In the genomic region with DNA sequence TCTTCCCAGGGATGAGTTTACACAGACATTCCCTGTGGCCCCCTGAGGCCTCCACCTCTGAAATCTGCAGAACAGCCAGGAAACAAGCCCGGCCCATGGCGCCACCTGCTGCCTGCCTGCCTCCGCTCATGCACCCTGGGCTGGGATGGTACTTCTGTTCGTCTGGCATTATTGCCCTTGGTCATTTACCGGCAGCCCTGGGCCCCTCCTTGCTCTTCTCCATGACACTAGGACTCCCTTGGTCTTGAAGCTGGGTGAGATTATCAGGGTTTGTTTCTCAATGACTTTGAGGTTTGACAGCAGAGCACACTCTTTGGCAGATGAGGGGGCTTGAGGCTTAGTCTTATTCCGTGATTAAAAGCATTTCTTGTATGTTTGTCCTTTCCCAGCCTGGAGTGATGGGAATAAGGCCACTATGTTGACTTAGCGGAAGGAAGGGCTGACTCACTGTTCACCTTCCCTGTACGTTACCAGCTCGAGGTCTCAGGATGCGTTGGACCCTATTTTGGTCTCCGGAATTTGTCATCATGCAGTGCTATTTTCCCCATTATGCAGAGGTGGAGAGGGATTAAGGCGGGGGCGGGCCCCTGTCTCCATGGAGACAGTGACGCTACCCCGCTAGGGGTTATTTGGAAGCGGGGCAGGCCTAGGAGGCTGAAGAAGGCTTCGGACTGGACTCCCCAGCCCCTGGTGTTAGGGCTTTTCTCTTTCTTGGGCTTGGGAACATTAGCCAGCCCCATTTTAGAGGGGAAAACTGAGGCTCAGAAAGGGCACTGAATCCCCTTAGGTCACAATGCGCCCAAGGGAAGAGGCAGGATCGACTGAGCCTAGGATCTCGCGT, we compare ENCODE assay signal across 8 cellular contexts.
DNase-seq lines count a peak whose midpoint lies in the region; ATAC-seq lines count a peak whose summit lies in the region.

No MANE protein-coding gene starts in this region.

- peak overlapping the region; percentile 77 for H3K4me3 ChIP-seq in GM08714 (ENCODE audit: low read length)

- ATAC-seq in HG02588 (IDR thresholded peaks at IDR 0.05; ENCODE audit: unreplicated experiment), result peak; percentile 25

- peak overlapping the region; percentile 91 for H3K4me3 Mint-ChIP-seq in T-helper 2 cell treated with Interferon-gamma antibody and Interleukin-4, amounts not matched to agents 5 μg/mL and 100 μg/mL, for 36 hours

- H3K9me3 Mint-ChIP-seq in T-helper 2 cell treated with Interferon-gamma antibody and Interleukin-4, amounts not matched to agents 5 μg/mL and 100 μg/mL, for 36 hours, result no peaks in the 10 kb centered on the region

- H3K4me1 Mint-ChIP-seq in T-helper 2 cell treated with Interferon-gamma antibody and Interleukin-4, amounts not matched to agents 5 μg/mL and 100 μg/mL, for 36 hours (ENCODE audit: low read depth), result peaks cover 15% of the 10 kb centered on the region

- H3K27ac Mint-ChIP-seq in T-helper 2 cell treated with Interferon-gamma antibody and Interleukin-4, amounts not matched to agents 5 μg/mL and 100 μg/mL, for 36 hours, result peak overlapping the region; percentile 96

- peaks cover 6% of the 10 kb centered on the region for H3K36me3 Mint-ChIP-seq in T-helper 2 cell treated with Interferon-gamma antibody and Interleukin-4, amounts not matched to agents 5 μg/mL and 100 μg/mL, for 36 hours (ENCODE audit: low read depth)

- DNase-seq in NCI-H1105 treated with DMSO at 0.1 percent for 48 hours (lab: John Stamatoyannopoulos, UW) (peak; percentile 66), astrocyte of the hippocampus (ENCODE audit: low read depth, low spot score) (peak; percentile 69), hypothalamus (lab: John Stamatoyannopoulos, UW) (peak in 49 of 51 donors; percentile 11 to 87 (median 52)), retina (peak; percentile 81), cortex of kidney (lab: John Stamatoyannopoulos, UW) (no peak)
- peak; percentile 54 for DNase-seq in T-helper 2 cell treated with Interferon-gamma antibody and Interleukin-4, amounts not matched to agents 5 μg/mL and 100 μg/mL, for 36 hours (ENCODE audit: low spot score)

- peaks cover 2% of the 10 kb centered on the region for H3K27me3 Mint-ChIP-seq in T-helper 2 cell treated with Interferon-gamma antibody and Interleukin-4, amounts not matched to agents 5 μg/mL and 100 μg/mL, for 36 hours (ENCODE audit: low read depth)
